In genomic region chr7:101174322-101174854, GRCh38 we compare ENCODE assay signal across 19 cellular contexts. TPM values are rescaled to one million over a fixed set of nuclear protein-coding genes. Genes with fewer than 3 reads are reported as not detected.
DNase-seq lines count a peak whose midpoint lies in the region; ATAC-seq, FAIRE-seq and TF ChIP-seq lines count a peak whose summit lies in the region.
"Had no signal": no experiment of that assay in that cellular context is flagged by ENCODE, and none has a peak within 500 bp of the region (broad histone marks: within the 10 kb centered on the region; RNA-seq: fewer than 3 reads in every experiment).

No MANE protein-coding gene starts in this region.

- in situ Hi-C loops in IMR-90 (cut with MboI; ENCODE audit: low sequenced_read_pairs), result no loop called here

- no peak overlapping the region for H2BK20ac ChIP-seq in IMR-90 (ENCODE audit: low read depth, low read length)

- H4K8ac ChIP-seq in IMR-90 (ENCODE audit: low read depth in 2 of 2, low read length in 2 of 2), result no peak overlapping the region

- WGBS in SK-N-SH (ENCODE audit: low lambda C conversion rate), result 88% methylated on average over 27 of the region's 28 CpGs
- WGBS in IMR-90 (ENCODE audit: extremely low coverage in 2 of 2, insufficient read length in 1 of 2), 2 experiments, result 4% methylated on average over 16 of the region's 28 CpGs; no CpG with 5 or more reads in 1 of the 2 experiments

- H3K27me3 ChIP-seq in SK-N-SH (ENCODE audit: insufficient read depth), result peaks cover 14% of the 10 kb centered on the region; the same call in 1 of the 2 replicates
- H3K27me3 ChIP-seq in IMR-90 (ENCODE audit: control insufficient read depth, insufficient read depth, low read length), result peaks cover 89% of the 10 kb centered on the region
- H3K27me3 ChIP-seq in astrocyte (ENCODE audit: insufficient read depth, low read length), result peaks cover 81% of the 10 kb centered on the region

- peaks cover 21% of the 10 kb centered on the region for H3K4me1 Mint-ChIP-seq in astrocyte (ENCODE audit: low read depth, unreplicated experiment)
- H3K4me1 Mint-ChIP-seq in natural killer cell treated with Interleukin-12 subunit alpha and Interleukin-12 subunit beta and Interleukin-15 and Interleukin-18, amount 100 ng/mL, for 72 hours (ENCODE audit: low read depth in 2 of 2), result peaks cover 28 to 29% of the 10 kb centered on the region in 2 donors

- H3K27ac Mint-ChIP-seq in astrocyte (ENCODE audit: unreplicated experiment), result no peak overlapping the region
- H3K27ac Mint-ChIP-seq in natural killer cell treated with Interleukin-12 subunit alpha and Interleukin-12 subunit beta and Interleukin-15 and Interleukin-18, amount 100 ng/mL, for 72 hours, result no peak overlapping the region
- H3K27ac Mint-ChIP-seq: nephron progenitor cell had no signal

- no peak for TF ChIP-seq EP300 in SK-N-SH (IDR thresholded peaks at IDR 0.05; ENCODE audit: borderline replicate concordance in 1 of 2, low read depth in 1 of 2, low read length in 1 of 2)

- H3K56ac ChIP-seq in IMR-90 (ENCODE audit: extremely low read depth, insufficient read depth, low read length), result no peak overlapping the region

- TF ChIP-seq CTCF in SK-N-SH (IDR thresholded peaks at IDR 0.05) (no peak), IMR-90 (conservative IDR thresholded peaks at IDR 0.05; ENCODE audit: low read depth, low read length) (no peak), astrocyte (IDR thresholded peaks at IDR 0.05; ENCODE audit: insufficient read depth, low read depth, low read length) (no peak)

- H3K4me3 Mint-ChIP-seq in astrocyte (ENCODE audit: unreplicated experiment), result no peak overlapping the region
- peak overlapping the region; percentile 55 for H3K4me3 Mint-ChIP-seq in natural killer cell treated with Interleukin-12 subunit alpha and Interleukin-12 subunit beta and Interleukin-15 and Interleukin-18, amount 100 ng/mL, for 72 hours
- H3K4me3 Mint-ChIP-seq: nephron progenitor cell had no signal

- ATAC-seq in SK-N-SH treated with all-trans-retinoic acid at 6 μM for 48 hours, result no peak
- no peak for ATAC-seq in IMR-90 (ENCODE audit: low read depth)
- no peak for ATAC-seq in natural killer cell treated with Interleukin-12 subunit alpha and Interleukin-12 subunit beta and Interleukin-15 and Interleukin-18, amount 100 ng/mL, for 72 hours
- no peak for ATAC-seq in HG02588 (IDR thresholded peaks at IDR 0.05; ENCODE audit: unreplicated experiment)
- no peak for ATAC-seq in GM21526 (IDR thresholded peaks at IDR 0.05; ENCODE audit: low FRiP score, unreplicated experiment)

- CTCF ChIA-PET in SK-N-SH (lab: Yijun Ruan, JAX), result interaction anchor here (1.1 to 6.7 kb wide), 7 partner anchors 12 to 108 kb away, joined by 4 to 43 read pairs (median 5); partner anchors contain the start of gene FIS1
- CTCF ChIA-PET in IMR-90 (lab: Yijun Ruan, JAX), result no interaction called here

- peak; percentile 16 for DNase-seq in SK-N-SH
- no peak for DNase-seq in IMR-90
- no peak for DNase-seq in astrocyte (ENCODE audit: low read depth)
- DNase-seq in natural killer cell treated with Interleukin-12 subunit alpha and Interleukin-12 subunit beta and Interleukin-15 and Interleukin-18, amount 100 ng/mL, for 72 hours (ENCODE audit: low spot score), result no peak
- no peak for DNase-seq in NCI-H1417 (lab: John Stamatoyannopoulos, UW)
- DNase-seq: dorsolateral prefrontal cortex, NCI-H1694 treated with DMSO at 0.1 percent for 48 hours, NCI-H748 treated with DMSO at 0.1 percent for 48 hours had no signal

- no peak overlapping the region for H2AK9ac ChIP-seq in IMR-90 (replicated peaks; ENCODE audit: low read depth, low read length, poor library complexity)

- H3K14ac ChIP-seq in IMR-90 (replicated peaks; ENCODE audit: low read depth, low read length), result no peak overlapping the region

- H3K79me2 ChIP-seq in SK-N-SH (ENCODE audit: insufficient read depth) (no peaks in the 10 kb centered on the region), astrocyte (ENCODE audit: insufficient read depth, low read length) (no peaks in the 10 kb centered on the region)

- TF ChIP-seq POLR2A in IMR-90 (IDR thresholded peaks at IDR 0.05; ENCODE audit: low read depth, low read length), result no peak

- no peak for TF ChIP-seq RAD21 in SK-N-SH (IDR thresholded peaks at IDR 0.05; ENCODE audit: low read length)
- TF ChIP-seq RAD21 in IMR-90 (IDR thresholded peaks at IDR 0.05; ENCODE audit: low read length), result no peak

- H2AFZ ChIP-seq in SK-N-SH (ENCODE audit: low read depth) (no peak overlapping the region), IMR-90 (replicated peaks; ENCODE audit: low read length, poor library complexity) (peak overlapping the region; percentile 75), astrocyte (ENCODE audit: low read depth, low read length) (no peak overlapping the region)

- no peaks in the 10 kb centered on the region for H3K9me2 ChIP-seq in SK-N-SH

- H3K27ac ChIP-seq in SK-N-SH (ENCODE audit: low read depth in 2 of 2, low read length in 1 of 2), result no peak overlapping the region
- no peak overlapping the region for H3K27ac ChIP-seq in IMR-90 (ENCODE audit: insufficient read depth, low read length)
- no peak overlapping the region for H3K27ac ChIP-seq in astrocyte (ENCODE audit: low read depth, low read length)
- H3K27ac ChIP-seq: adrenal gland, dorsolateral prefrontal cortex, GM23248, SJSA1 had no signal

- H3K9me3 Mint-ChIP-seq in astrocyte (ENCODE audit: unreplicated experiment), result peaks cover 11% of the 10 kb centered on the region
- no peaks in the 10 kb centered on the region for H3K9me3 Mint-ChIP-seq in natural killer cell treated with Interleukin-12 subunit alpha and Interleukin-12 subunit beta and Interleukin-15 and Interleukin-18, amount 100 ng/mL, for 72 hours
- H3K9me3 Mint-ChIP-seq: nephron progenitor cell had no signal

- H3K9me3 ChIP-seq in SK-N-SH, result no peaks in the 10 kb centered on the region
- H3K9me3 ChIP-seq in IMR-90 (ENCODE audit: control insufficient read depth, insufficient read depth, low read length), result peaks cover 4% of the 10 kb centered on the region; the same call in 1 of the 2 replicates
- peaks cover 6% of the 10 kb centered on the region for H3K9me3 ChIP-seq in astrocyte (ENCODE audit: insufficient read depth, low read depth, low read length)
- H3K9me3 ChIP-seq: adrenal gland, thyroid gland had no signal

- dilution Hi-C loops in IMR-90 (cut with HindIII; ENCODE audit: low sequenced_read_pairs, unreplicated experiment), result no loop called here

- peaks cover 3% of the 10 kb centered on the region for H3K9me1 ChIP-seq in IMR-90 (ENCODE audit: insufficient read depth, low read length)

- H3K23ac ChIP-seq in IMR-90 (ENCODE audit: low read depth, low read length), result no peak overlapping the region

- peaks cover 77% of the 10 kb centered on the region for H3K27me3 Mint-ChIP-seq in astrocyte (ENCODE audit: low read depth, unreplicated experiment)
- H3K27me3 Mint-ChIP-seq in natural killer cell treated with Interleukin-12 subunit alpha and Interleukin-12 subunit beta and Interleukin-15 and Interleukin-18, amount 100 ng/mL, for 72 hours, result peaks cover 61 to 78% of the 10 kb centered on the region in 2 donors

- peaks cover 2 to 20% of the 10 kb centered on the region in 2 experiments; a peak in 3 of 4 replicates for H3K4me1 ChIP-seq in SK-N-SH (ENCODE audit: control insufficient read depth in 1 of 2, insufficient read depth in 2 of 2, low read depth in 1 of 2, low read length in 1 of 2)
- peaks cover 8% of the 10 kb centered on the region for H3K4me1 ChIP-seq in IMR-90 (ENCODE audit: control insufficient read depth, insufficient read depth, low read length)
- H3K4me1 ChIP-seq in astrocyte (ENCODE audit: insufficient read depth, low read length), result peaks cover 30% of the 10 kb centered on the region

- H3K4me3 ChIP-seq in SK-N-SH (ENCODE audit: low read depth in 2 of 2, low read length in 1 of 2) (no peak overlapping the region), IMR-90 (ENCODE audit: insufficient read depth, low read depth, low read length) (no peak overlapping the region), astrocyte (ENCODE audit: insufficient read depth, low read depth, low read length) (no peak overlapping the region)
- H3K4me3 ChIP-seq: adrenal gland, SJSA1 had no signal

- no peak overlapping the region for H2BK120ac ChIP-seq in IMR-90 (ENCODE audit: low read depth, low read length)

- no peak overlapping the region for H2AK5ac ChIP-seq in IMR-90 (ENCODE audit: low read depth, low read length)

- H3K36me3 Mint-ChIP-seq in astrocyte (ENCODE audit: low read depth, unreplicated experiment), result no peaks in the 10 kb centered on the region
- no peaks in the 10 kb centered on the region for H3K36me3 Mint-ChIP-seq in natural killer cell treated with Interleukin-12 subunit alpha and Interleukin-12 subunit beta and Interleukin-15 and Interleukin-18, amount 100 ng/mL, for 72 hours

- 0 out of 4 replicates have a peak, but pooled peaks cover 0 to under 1% of the 10 kb centered on the region in 2 experiments for H3K79me1 ChIP-seq in IMR-90 (ENCODE audit: low read depth in 1 of 2, low read length in 2 of 2)

- peaks cover 6% of the 10 kb centered on the region for H3F3A ChIP-seq in SK-N-SH (replicated peaks; ENCODE audit: insufficient read depth)

- H4K91ac ChIP-seq in IMR-90 (ENCODE audit: insufficient read depth, low read depth, low read length), result no peak overlapping the region

- no peak for FAIRE-seq in astrocyte (lab: Jason Lieb, UNC)
- FAIRE-seq: frontal cortex, HTR-8/SVneo had no signal

- no peak overlapping the region for H3K4me2 ChIP-seq in SK-N-SH
- no peak overlapping the region for H3K4me2 ChIP-seq in IMR-90 (ENCODE audit: low read depth, low read length)
- peak overlapping the region; percentile 75 for H3K4me2 ChIP-seq in astrocyte (ENCODE audit: low read length)

- intact Hi-C loops in IMR-90 (cut with micrococcal nuclease), result no loop called here

- H3K18ac ChIP-seq in IMR-90 (ENCODE audit: low read depth, low read length), result no peak overlapping the region

- no peak overlapping the region for H2BK15ac ChIP-seq in IMR-90 (ENCODE audit: low read depth, low read length)

- H4K20me1 ChIP-seq in SK-N-SH (ENCODE audit: insufficient read depth), result no peaks in the 10 kb centered on the region
- H4K20me1 ChIP-seq in IMR-90 (ENCODE audit: insufficient read depth, low read length), result no peaks in the 10 kb centered on the region; the same call in 1 of the 2 replicates
- H4K20me1 ChIP-seq in astrocyte (ENCODE audit: insufficient read depth, low read length), result peaks cover 8% of the 10 kb centered on the region

- POLR2A ChIA-PET in SK-N-SH (lab: Yijun Ruan, JAX), result interaction anchor here (0.6 to 2.0 kb wide), 3 partner anchors 9 to 566 kb away, joined by 3 to 8 read pairs (median 4); partner anchors contain the start of gene VGF
- POLR2A ChIA-PET in IMR-90 (lab: Charles Lee; ENCODE audit: unreplicated experiment), result interaction anchor here (0.9 kb wide), 1 partner anchor 9 kb away, joined by 3 read pairs; the partner anchor contains the start of gene VGF

- no peak overlapping the region for H4K5ac ChIP-seq in IMR-90 (ENCODE audit: low read depth, low read length)

- H3K4ac ChIP-seq in IMR-90 (ENCODE audit: low read depth, low read length), result no peak overlapping the region

- no TSS peak for BruUV-seq in IMR-90 (replicated peaks; lab: Mats Ljungman, UMichigan)

- no peak overlapping the region for H3K9ac ChIP-seq in SK-N-SH
- H3K9ac ChIP-seq in IMR-90 (ENCODE audit: low read depth, low read length), result no peak overlapping the region
- H3K9ac ChIP-seq in astrocyte (ENCODE audit: low read length), result no peak overlapping the region
- H3K9ac ChIP-seq: GM23248 had no signal

- no peaks in the 10 kb centered on the region for H3K36me3 ChIP-seq in SK-N-SH (replicated peaks in 1 of 2; ENCODE audit: control insufficient read depth in 1 of 2, insufficient read depth in 2 of 2, low read length in 1 of 2)
- H3K36me3 ChIP-seq in IMR-90 (ENCODE audit: control insufficient read depth, insufficient read depth, low read length), result no peaks in the 10 kb centered on the region
- H3K36me3 ChIP-seq in astrocyte (ENCODE audit: insufficient read depth, low read length), result no peaks in the 10 kb centered on the region
- H3K36me3 ChIP-seq: adrenal gland, SJSA1, thyroid gland had no signal

- H2BK5ac ChIP-seq in IMR-90 (ENCODE audit: low read depth, low read length, poor library complexity, severe bottlenecking), result no peak overlapping the region

RNA-seq across cellular contexts. Expression of gene NAT16, which starts 5.7 kb away (rescaled TPM):
- 0.64 and 0.68 TPM in 2 replicates for polyA plus RNA-seq in SK-N-SH (2012; rRNA removed)
- 0.51 and 0.62 TPM in 2 replicates for polyA plus RNA-seq in SK-N-SH (2012; cell fraction: cytosol; rRNA removed)
- 3.7 and 7.0 TPM in 2 replicates for polyA plus RNA-seq in SK-N-SH (2012; cell fraction: nucleus; rRNA removed)
- total RNA-seq in IMR-90 (2012; rRNA removed), result not detected in 2 replicates
- 0.03 and 0.05 TPM in 2 replicates for polyA plus RNA-seq in IMR-90 (2012; rRNA removed)
- polyA plus RNA-seq in IMR-90 (2012; cell fraction: cytosol; rRNA removed), result 0.02 and 0.04 TPM in 2 replicates
- 0.25 and 0.53 TPM in 2 replicates for polyA plus RNA-seq in IMR-90 (2012; cell fraction: nucleus; rRNA removed; ENCODE audit: low replicate concordance)
- 0.16 TPM in 1 of 2 replicates, not detected in the other for total RNA-seq in astrocyte
- not detected for total RNA-seq in natural killer cell treated with Interleukin-12 subunit alpha and Interleukin-12 subunit beta and Interleukin-15 and Interleukin-18, amount 100 ng/mL, for 72 hours
- total RNA-seq: GM23248, SJSA1 had no signal
- polyA plus RNA-seq: adrenal gland, GM23248 had no signal

RNA-seq across cellular contexts. Expression of gene VGF, which starts 9.0 kb away (rescaled TPM):
- 17.4 and 54.3 TPM in 2 replicates for polyA plus RNA-seq in SK-N-SH (2012; rRNA removed)
- 48.7 and 59.7 TPM in 2 replicates for polyA plus RNA-seq in SK-N-SH (2012; cell fraction: cytosol; rRNA removed)
- polyA plus RNA-seq in SK-N-SH (2012; cell fraction: nucleus; rRNA removed), result 65.5 and 96.9 TPM in 2 replicates
- total RNA-seq in IMR-90 (2012; rRNA removed), result 0.18 and 0.28 TPM in 2 replicates
- polyA plus RNA-seq in IMR-90 (2012; rRNA removed), result 0.50 and 0.59 TPM in 2 replicates
- 0.64 and 0.82 TPM in 2 replicates for polyA plus RNA-seq in IMR-90 (2012; cell fraction: cytosol; rRNA removed)
- polyA plus RNA-seq in IMR-90 (2012; cell fraction: nucleus; rRNA removed; ENCODE audit: low replicate concordance), result 0.36 and 0.83 TPM in 2 replicates
- 40.5 and 51.8 TPM in 2 replicates for total RNA-seq in astrocyte
- under 1 TPM in 1 of 2 donors, not detected in 1; 0.31 TPM for total RNA-seq in natural killer cell treated with Interleukin-12 subunit alpha and Interleukin-12 subunit beta and Interleukin-15 and Interleukin-18, amount 100 ng/mL, for 72 hours
- total RNA-seq: GM23248, SJSA1 had no signal
- polyA plus RNA-seq: GM23248 had no signal

RNA-seq across cellular contexts. Expression of gene AP1S1, which starts 20.1 kb away (rescaled TPM):
- 616 and 704 TPM in 2 replicates for polyA plus RNA-seq in SK-N-SH (2012; rRNA removed)
- polyA plus RNA-seq in SK-N-SH (2012; cell fraction: cytosol; rRNA removed), result 481 and 593 TPM in 2 replicates
- 340 and 390 TPM in 2 replicates for polyA plus RNA-seq in SK-N-SH (2012; cell fraction: nucleus; rRNA removed)
- total RNA-seq in IMR-90 (2012; rRNA removed), result 233 and 295 TPM in 2 replicates
- 178 and 187 TPM in 2 replicates for polyA plus RNA-seq in IMR-90 (2012; rRNA removed)
- polyA plus RNA-seq in IMR-90 (2012; cell fraction: cytosol; rRNA removed), result 282 and 325 TPM in 2 replicates
- 110 and 121 TPM in 2 replicates for polyA plus RNA-seq in IMR-90 (2012; cell fraction: nucleus; rRNA removed; ENCODE audit: low replicate concordance)
- 172 and 181 TPM in 2 replicates for total RNA-seq in astrocyte
- total RNA-seq in natural killer cell treated with Interleukin-12 subunit alpha and Interleukin-12 subunit beta and Interleukin-15 and Interleukin-18, amount 100 ng/mL, for 72 hours, result 10 to 100 TPM; 30.9 to 39.4 TPM

RNA-seq across cellular contexts. Expression of gene MOGAT3, which starts 26.4 kb away (rescaled TPM):
- polyA plus RNA-seq in SK-N-SH (2012; rRNA removed) (not detected in 2 replicates), IMR-90 (2012; rRNA removed) (not detected in 2 replicates)
- polyA plus RNA-seq in SK-N-SH (2012; cell fraction: cytosol; rRNA removed), result not detected in 2 replicates
- polyA plus RNA-seq in SK-N-SH (2012; cell fraction: nucleus; rRNA removed), result not detected in 2 replicates
- total RNA-seq in IMR-90 (2012; rRNA removed) (not detected in 2 replicates), astrocyte (not detected in 2 replicates)
- not detected in 2 replicates for polyA plus RNA-seq in IMR-90 (2012; cell fraction: cytosol; rRNA removed)
- not detected in 2 replicates for polyA plus RNA-seq in IMR-90 (2012; cell fraction: nucleus; rRNA removed; ENCODE audit: low replicate concordance)
- not detected for total RNA-seq in natural killer cell treated with Interleukin-12 subunit alpha and Interleukin-12 subunit beta and Interleukin-15 and Interleukin-18, amount 100 ng/mL, for 72 hours
- total RNA-seq: A172, adrenal gland, frontal cortex, GM23248, SJSA1, thyroid gland had no signal
- polyA plus RNA-seq: adrenal gland, GM23248 had no signal

RNA-seq across cellular contexts. Expression of gene PLOD3, which starts 43.0 kb away (rescaled TPM):
- polyA plus RNA-seq in SK-N-SH (2012; rRNA removed) (134 and 276 TPM in 2 replicates), IMR-90 (2012; rRNA removed) (159 and 167 TPM in 2 replicates)
- 143 and 163 TPM in 2 replicates for polyA plus RNA-seq in SK-N-SH (2012; cell fraction: cytosol; rRNA removed)
- polyA plus RNA-seq in SK-N-SH (2012; cell fraction: nucleus; rRNA removed), result 295 and 343 TPM in 2 replicates
- total RNA-seq in IMR-90 (2012; rRNA removed) (21.7 and 24.4 TPM in 2 replicates), astrocyte (161 and 164 TPM in 2 replicates)
- polyA plus RNA-seq in IMR-90 (2012; cell fraction: cytosol; rRNA removed), result 138 and 166 TPM in 2 replicates
- 175 and 325 TPM in 2 replicates for polyA plus RNA-seq in IMR-90 (2012; cell fraction: nucleus; rRNA removed; ENCODE audit: low replicate concordance)
- 10 to 100 TPM; 66.2 to 72.3 TPM for total RNA-seq in natural killer cell treated with Interleukin-12 subunit alpha and Interleukin-12 subunit beta and Interleukin-15 and Interleukin-18, amount 100 ng/mL, for 72 hours

Comparison
In these comparisons a context has a peak if more than half of its experiments do, and no peak if none do; other contexts are left out.
1. RNA of gene VGF, which starts 9.0 kb away (total RNA-seq): 40.5 to 51.8 TPM in astrocyte; 0.31 TPM in natural killer cell treated with Interleukin-12 subunit alpha and Interleukin-12 subunit beta and Interleukin-15 and Interleukin-18, amount 100 ng/mL, for 72 hours and 0.18 to 0.28 TPM in IMR-90; every median in the first group is over 10 times any median in the second.